8 cellular contexts compared by ENCODE assay signal in the genomic region with DNA sequence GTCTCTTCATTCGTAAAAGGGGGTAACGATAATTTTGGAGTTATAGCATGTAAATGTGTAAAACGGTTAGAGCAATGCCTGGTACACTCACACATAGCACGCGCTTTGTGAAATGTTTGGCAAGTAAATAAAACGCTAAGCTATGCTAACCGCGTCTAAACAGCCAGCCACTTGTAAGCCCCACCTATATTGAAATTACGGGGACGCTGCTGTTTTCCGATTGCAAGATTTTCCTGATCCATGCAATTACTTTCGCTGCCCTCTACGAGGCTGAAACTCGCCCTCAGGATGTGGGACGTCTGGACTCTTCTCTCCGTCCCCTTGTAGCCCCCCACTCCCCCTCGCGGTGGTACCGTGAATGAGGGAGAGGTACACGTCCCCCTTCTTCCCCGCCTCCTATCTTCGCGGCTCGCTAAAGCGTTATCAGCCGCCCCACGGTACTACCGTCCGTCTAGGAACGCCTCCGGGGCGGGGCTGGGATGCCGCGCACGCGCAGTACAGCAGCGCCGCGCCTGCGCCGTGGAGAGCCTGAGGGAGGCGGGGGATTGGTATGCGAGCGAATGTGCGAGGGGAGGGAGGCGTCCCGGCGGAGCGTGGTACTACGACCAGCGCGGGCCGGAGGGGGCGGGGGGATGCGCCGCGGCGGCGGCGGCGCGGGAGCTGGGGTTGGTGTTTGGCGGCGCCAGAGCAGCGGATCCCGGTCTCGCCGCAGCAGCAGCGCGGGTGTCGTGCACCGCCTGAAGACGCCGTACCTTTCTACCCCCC. TPM values are rescaled to one million over a fixed set of nuclear protein-coding genes. Genes with fewer than 3 reads are reported as not detected.
DNase-seq lines count a peak whose midpoint lies in the region; ATAC-seq and TF ChIP-seq lines count a peak whose summit lies in the region.

A gene (plus strand): TSS at position 685 of the 765 bp plus-strand sequence.

- no peaks in the 10 kb centered on the region for H3K36me3 ChIP-seq in PC-9 (ENCODE audit: low read depth)
- no peaks in the 10 kb centered on the region for H3K36me3 ChIP-seq in mucosa of rectum (ENCODE audit: control insufficient read depth in 2 of 2, insufficient read depth in 2 of 2, low read length in 2 of 2)

- no TSS peak for BruUV-seq in PC-9 (replicated peaks; lab: Mats Ljungman, UMichigan)

- peaks cover 19% of the 10 kb centered on the region for H3F3A ChIP-seq in PC-9 (ENCODE audit: insufficient read depth, low read depth)

- H3K4me1 ChIP-seq in PC-9 (replicated peaks; ENCODE audit: insufficient read depth) = peaks cover 26% of the 10 kb centered on the region
- peaks cover 28 to 29% of the 10 kb centered on the region in 2 donors for H3K4me1 ChIP-seq in mucosa of rectum (ENCODE audit: control insufficient read depth in 2 of 2, insufficient read depth in 2 of 2, low read length in 2 of 2)

- intact Hi-C loops in PC-9 (cut with micrococcal nuclease; ENCODE audit: unreplicated experiment) = loop anchor here (5.0 to 10.0 kb wide), 2 partner anchors 152 to 276 kb away; a partner anchor contains a TSS

- CTCF ChIA-PET in PC-9 (lab: Charles Lee) = no interaction called here

- peak within 1 kb of the TSS; percentile 96 for H2AFZ ChIP-seq in PC-9

- peak within 1 kb of the TSS; percentile 70 for H3K4me3 ChIP-seq in Jurkat, Clone E6-1 (ENCODE audit: low read length)
- H3K4me3 ChIP-seq in PC-9 (peak within 1 kb of the TSS; percentile 65), epithelial cell of proximal tubule (ENCODE audit: low read depth, low read length) (peak within 1 kb of the TSS; percentile 82), mucosa of rectum (ENCODE audit: low read length in 2 of 2) (peak within 1 kb of the TSS; percentile 86 to 95)

- peak within 1 kb of the TSS; percentile 98 for H3K4me2 ChIP-seq in PC-9

- TF ChIP-seq CTCF in PC-9 (conservative IDR thresholded peaks at IDR 0.05) = peak; percentile 24; the same call in 1 of the 2 replicates
- no peak for TF ChIP-seq CTCF in epithelial cell of proximal tubule (conservative IDR thresholded peaks at IDR 0.05; ENCODE audit: low read depth, low read length)

- peak within 1 kb of the TSS; percentile 74 to 83 for H3K9ac ChIP-seq in mucosa of rectum (ENCODE audit: low read depth in 1 of 2, low read length in 2 of 2)

- H3K9me3 ChIP-seq in PC-9 (ENCODE audit: insufficient read depth, low read depth) (no peaks in the 10 kb centered on the region), mucosa of rectum (ENCODE audit: control insufficient read depth in 2 of 2, low read length in 2 of 2) (no peaks in the 10 kb centered on the region)

- peak; percentile 96 for DNase-seq in DMS53 treated with DMSO at 0.1 percent for 48 hours (lab: John Stamatoyannopoulos, UW; ENCODE audit: unreplicated experiment)
- peak; percentile 95 for DNase-seq in Jurkat, Clone E6-1 (ENCODE audit: low read depth, low spot score)
- DNase-seq in PC-9 = peak; percentile 84 to 98
- DNase-seq in activated T-cell treated with anti-CD3 and anti-CD28 coated beads, Interleukin-2, amount 50 U/mL, for 1 hour = peak; percentile 100
- DNase-seq in epithelial cell of proximal tubule (ENCODE audit: low read depth) = peak; percentile 40
- DNase-seq in stimulated activated CD8-positive, alpha-beta memory T cell treated with anti-CD3 and anti-CD28 coated beads, Interleukin-4, amount 100 ng/mL, for 48 hours = peak; percentile 99

- no peaks in the 10 kb centered on the region for H3K9me2 ChIP-seq in PC-9 (ENCODE audit: insufficient read depth)

- POLR2A ChIA-PET in PC-9 (lab: Charles Lee; ENCODE audit: unreplicated experiment) = interaction anchor here (0.6 kb wide), 1 partner anchor 102 kb away, joined by 3 read pairs; no protein-coding TSS in a partner anchor

- peak; percentile 57 for ATAC-seq in GM21619 (IDR thresholded peaks at IDR 0.05; ENCODE audit: unreplicated experiment)

- peaks cover 47% of the 10 kb centered on the region for H3K79me2 ChIP-seq in PC-9 (ENCODE audit: low read depth)

- no peaks in the 10 kb centered on the region for H4K20me1 ChIP-seq in PC-9 (ENCODE audit: insufficient read depth)

- H3K27ac ChIP-seq in PC-9 = peak within 1 kb of the TSS; percentile 67
- peak within 1 kb of the TSS; percentile 91 to 92 for H3K27ac ChIP-seq in mucosa of rectum (ENCODE audit: low read depth in 2 of 2, low read length in 2 of 2)

- H3K27me3 ChIP-seq in PC-9 (ENCODE audit: insufficient read depth, low read depth) = no peaks in the 10 kb centered on the region
- H3K27me3 ChIP-seq in mucosa of rectum (ENCODE audit: control insufficient read depth in 2 of 2, insufficient read depth in 2 of 2, low read length in 2 of 2) = no peaks in the 10 kb centered on the region

RNA-seq across cellular contexts. Expression of the gene that starts here (rescaled TPM):
- 35.8 TPM for polyA plus RNA-seq in Jurkat, Clone E6-1 (2012; ENCODE audit: insufficient read depth, insufficient read length)
- total RNA-seq in PC-9 (2021) = 21.8 and 30.2 TPM in 2 replicates
- total RNA-seq in epithelial cell of proximal tubule = 7.0 and 15.8 TPM in 2 replicates

Comparison
In these comparisons a context has a peak if more than half of its experiments do, and no peak if none do; other contexts are left out.
1. Peak in every context shown above with its lines: DNase-seq, ATAC-seq, H3K4me3 ChIP-seq and H3K27ac ChIP-seq.
2. DNase-seq: peak in every context shown above with its lines; median percentile 100 in activated T-cell treated with anti-CD3 and anti-CD28 coated beads, Interleukin-2, amount 50 U/mL, for 1 hour; 99 in stimulated activated CD8-positive, alpha-beta memory T cell treated with anti-CD3 and anti-CD28 coated beads, Interleukin-4, amount 100 ng/mL, for 48 hours; 96 in DMS53 treated with DMSO at 0.1 percent for 48 hours; 95 in Jurkat, Clone E6-1; 91 in PC-9; 40 in epithelial cell of proximal tubule.